Comparison of ENCODE assay signal across 1 cellular context in genomic region chr4:18975916-18976610, GRCh38.
TF ChIP-seq lines count a peak whose summit lies in the region.

No MANE protein-coding gene starts in this region.

TF ChIP-seq in HepG2, 621 proteins besides CTCF, POLR2A, EP300 and RAD21 (continued from another document):
- TF ChIP-seq, protein P1, sequence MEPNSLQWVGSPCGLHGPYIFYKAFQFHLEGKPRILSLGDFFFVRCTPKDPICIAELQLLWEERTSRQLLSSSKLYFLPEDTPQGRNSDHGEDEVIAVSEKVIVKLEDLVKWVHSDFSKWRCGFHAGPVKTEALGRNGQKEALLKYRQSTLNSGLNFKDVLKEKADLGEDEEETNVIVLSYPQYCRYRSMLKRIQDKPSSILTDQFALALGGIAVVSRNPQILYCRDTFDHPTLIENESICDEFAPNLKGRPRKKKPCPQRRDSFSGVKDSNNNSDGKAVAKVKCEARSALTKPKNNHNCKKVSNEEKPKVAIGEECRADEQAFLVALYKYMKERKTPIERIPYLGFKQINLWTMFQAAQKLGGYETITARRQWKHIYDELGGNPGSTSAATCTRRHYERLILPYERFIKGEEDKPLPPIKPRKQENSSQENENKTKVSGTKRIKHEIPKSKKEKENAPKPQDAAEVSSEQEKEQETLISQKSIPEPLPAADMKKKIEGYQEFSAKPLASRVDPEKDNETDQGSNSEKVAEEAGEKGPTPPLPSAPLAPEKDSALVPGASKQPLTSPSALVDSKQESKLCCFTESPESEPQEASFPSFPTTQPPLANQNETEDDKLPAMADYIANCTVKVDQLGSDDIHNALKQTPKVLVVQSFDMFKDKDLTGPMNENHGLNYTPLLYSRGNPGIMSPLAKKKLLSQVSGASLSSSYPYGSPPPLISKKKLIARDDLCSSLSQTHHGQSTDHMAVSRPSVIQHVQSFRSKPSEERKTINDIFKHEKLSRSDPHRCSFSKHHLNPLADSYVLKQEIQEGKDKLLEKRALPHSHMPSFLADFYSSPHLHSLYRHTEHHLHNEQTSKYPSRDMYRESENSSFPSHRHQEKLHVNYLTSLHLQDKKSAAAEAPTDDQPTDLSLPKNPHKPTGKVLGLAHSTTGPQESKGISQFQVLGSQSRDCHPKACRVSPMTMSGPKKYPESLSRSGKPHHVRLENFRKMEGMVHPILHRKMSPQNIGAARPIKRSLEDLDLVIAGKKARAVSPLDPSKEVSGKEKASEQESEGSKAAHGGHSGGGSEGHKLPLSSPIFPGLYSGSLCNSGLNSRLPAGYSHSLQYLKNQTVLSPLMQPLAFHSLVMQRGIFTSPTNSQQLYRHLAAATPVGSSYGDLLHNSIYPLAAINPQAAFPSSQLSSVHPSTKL (CRISPR knock-in tag; IDR thresholded peaks at IDR 0.05) = no peak
- no peak for TF ChIP-seq ZNF232 (CRISPR knock-in tag; IDR thresholded peaks at IDR 0.05; ENCODE audit: borderline replicate concordance)
- TF ChIP-seq POLR2AphosphoS2 (IDR thresholded peaks at IDR 0.05; ENCODE audit: low read depth, low read length) = no peak
